In genomic region chr7:18845700-18846099, GRCh38 we compare ENCODE assay signal across 26 cellular contexts.
DNase-seq lines count a peak whose midpoint lies in the region; ATAC-seq, FAIRE-seq and TF ChIP-seq lines count a peak whose summit lies in the region.
"Had no signal": no experiment of that assay in that cellular context is flagged by ENCODE, and none has a peak within 500 bp of the region (broad histone marks: within the 10 kb centered on the region; RNA-seq: fewer than 3 reads in every experiment).

No MANE protein-coding gene starts in this region.

- no peak overlapping the region for H3K4me2 ChIP-seq in IMR-90 (ENCODE audit: low read depth, low read length)
- H3K4me2 ChIP-seq: A549, GM23338 had no signal

- no peaks in the 10 kb centered on the region for H3K9me3 ChIP-seq in IMR-90 (ENCODE audit: control insufficient read depth, insufficient read depth, low read length)
- no peaks in the 10 kb centered on the region for H3K9me3 ChIP-seq in upper lobe of right lung
- H3K9me3 ChIP-seq: A549, Caco-2 had no signal

- peak overlapping the region; percentile 32 for H3K27ac Mint-ChIP-seq in nephron progenitor cell
- H3K27ac Mint-ChIP-seq: CD8-positive, alpha-beta T cell; GM23338; H9 had no signal

- H2BK20ac ChIP-seq in IMR-90 (ENCODE audit: low read depth, low read length) = no peak overlapping the region

- H3K14ac ChIP-seq in IMR-90 (replicated peaks; ENCODE audit: low read depth, low read length) = no peak overlapping the region

- H3K27me3 ChIP-seq in IMR-90 (ENCODE audit: control insufficient read depth, insufficient read depth, low read length) (no peaks in the 10 kb centered on the region), bronchial epithelial cell (ENCODE audit: control insufficient read depth, insufficient read depth, low read length) (no peaks in the 10 kb centered on the region), upper lobe of right lung (no peaks in the 10 kb centered on the region)

- no peaks in the 10 kb centered on the region for H3K9me1 ChIP-seq in IMR-90 (ENCODE audit: insufficient read depth, low read length)

- no peaks in the 10 kb centered on the region for H3K36me3 Mint-ChIP-seq in nephron progenitor cell (ENCODE audit: low read depth)
- H3K36me3 Mint-ChIP-seq: CD8-positive, alpha-beta T cell had no signal

- H3K4me3 ChIP-seq in IMR-90 (ENCODE audit: insufficient read depth, low read depth, low read length) = no peak overlapping the region
- H3K4me3 ChIP-seq in bronchial epithelial cell (ENCODE audit: low read depth, low read length) = no peak overlapping the region
- H3K4me3 ChIP-seq in upper lobe of right lung = no peak overlapping the region
- H3K4me3 ChIP-seq: A549, GM12878, GM23338 had no signal

- H2AK9ac ChIP-seq in IMR-90 (replicated peaks; ENCODE audit: low read depth, low read length, poor library complexity) = no peak overlapping the region

- no peak for TF ChIP-seq RAD21 in IMR-90 (IDR thresholded peaks at IDR 0.05; ENCODE audit: low read length)

- peak overlapping the region; percentile 8 for H2AFZ ChIP-seq in IMR-90 (replicated peaks; ENCODE audit: low read length, poor library complexity)
- H2AFZ ChIP-seq: GM23338 had no signal

- H3K18ac ChIP-seq in IMR-90 (ENCODE audit: low read depth, low read length) = no peak overlapping the region

- DNase-seq in IMR-90 = no peak
- DNase-seq in bronchial epithelial cell (ENCODE audit: low read depth) = no peak
- DNase-seq in nephron progenitor cell = no peak
- DNase-seq in upper lobe of right lung = no peak
- no peak for DNase-seq in HT-29 (ENCODE audit: low spot score)
- DNase-seq in SIG-M5 (lab: John Stamatoyannopoulos, UW) = no peak
- DNase-seq: Caco-2; CD8-positive, alpha-beta T cell; DMS79; EL; GDM1; H9; NCI-H1048; NCI-H1417; NCI-H1694; NCI-H2081; NCI-H2227 treated with DMSO at 0.1 percent for 48 hours; NCI-H526 treated with DMSO at 0.1 percent for 48 hours; SHP77 had no signal

- intact Hi-C loops in IMR-90 (cut with micrococcal nuclease) = no loop called here
- intact Hi-C loops in upper lobe of right lung (cut with DNase I) = no loop called here

- no peak overlapping the region for H3K23ac ChIP-seq in IMR-90 (ENCODE audit: low read depth, low read length)

- no CpG with 5 or more reads among the region's 6 CpGs for WGBS in IMR-90 (ENCODE audit: extremely low coverage in 2 of 2, insufficient read length in 1 of 2), 2 experiments

- CTCF ChIA-PET in IMR-90 (lab: Yijun Ruan, JAX) = interaction anchor here (1.2 kb wide), 1 partner anchor 60 kb away, joined by 3 read pairs; no protein-coding TSS in a partner anchor

- no peak for ATAC-seq in IMR-90 (ENCODE audit: low read depth)
- no peak for ATAC-seq in upper lobe of right lung
- ATAC-seq in HG02759 (IDR thresholded peaks at IDR 0.05; ENCODE audit: unreplicated experiment) = no peak
- ATAC-seq: A549; CD8-positive, alpha-beta T cell; GM12878; GM23338; Panc1 had no signal

- H3K9ac ChIP-seq in IMR-90 (ENCODE audit: low read depth, low read length) = no peak overlapping the region

- TF ChIP-seq CTCF in IMR-90 (conservative IDR thresholded peaks at IDR 0.05; ENCODE audit: low read depth, low read length) = no peak
- TF ChIP-seq CTCF in bronchial epithelial cell (IDR thresholded peaks at IDR 0.05; ENCODE audit: insufficient read depth, low read length, severe bottlenecking) = no peak
- TF ChIP-seq CTCF in nephron progenitor cell (IDR thresholded peaks at IDR 0.05) = no peak
- TF ChIP-seq CTCF in upper lobe of right lung (IDR thresholded peaks at IDR 0.05) = no peak

- no peak overlapping the region for H2BK120ac ChIP-seq in IMR-90 (ENCODE audit: low read depth, low read length)

- H3K27me3 Mint-ChIP-seq in nephron progenitor cell (ENCODE audit: low read depth, poor library complexity) = no peaks in the 10 kb centered on the region

- H3K79me1 ChIP-seq in IMR-90 (ENCODE audit: low read depth in 1 of 2, low read length in 2 of 2) = no peaks in the 10 kb centered on the region

- no TSS peak for BruUV-seq in IMR-90 (replicated peaks; lab: Mats Ljungman, UMichigan)

- H3K4me1 ChIP-seq in IMR-90 (ENCODE audit: control insufficient read depth, insufficient read depth, low read length) (no peaks in the 10 kb centered on the region), upper lobe of right lung (no peaks in the 10 kb centered on the region)
- H3K4me1 ChIP-seq: A549, Caco-2 had no signal

- H3K36me3 ChIP-seq in IMR-90 (ENCODE audit: control insufficient read depth, insufficient read depth, low read length) (no peaks in the 10 kb centered on the region), bronchial epithelial cell (ENCODE audit: control insufficient read depth, insufficient read depth, low read length) (no peaks in the 10 kb centered on the region), upper lobe of right lung (no peaks in the 10 kb centered on the region)

- H2BK15ac ChIP-seq in IMR-90 (ENCODE audit: low read depth, low read length) = no peak overlapping the region

- FAIRE-seq in bronchial epithelial cell (lab: Jason Lieb, UNC) = peak; percentile 13
- FAIRE-seq: A549, GM12878 had no signal

- no peak overlapping the region for H3K56ac ChIP-seq in IMR-90 (ENCODE audit: extremely low read depth, insufficient read depth, low read length)

- no peak overlapping the region for H3K4me3 Mint-ChIP-seq in nephron progenitor cell
- H3K4me3 Mint-ChIP-seq: CD8-positive, alpha-beta T cell; GM23338; H9 had no signal

- no peak overlapping the region for H4K5ac ChIP-seq in IMR-90 (ENCODE audit: low read depth, low read length)

- dilution Hi-C loops in IMR-90 (cut with HindIII; ENCODE audit: low sequenced_read_pairs, unreplicated experiment) = no loop called here

- no peak overlapping the region for H3K27ac ChIP-seq in IMR-90 (ENCODE audit: insufficient read depth, low read length)
- no peak overlapping the region for H3K27ac ChIP-seq in upper lobe of right lung
- H3K27ac ChIP-seq: A549, C4-2B, RWPE1 had no signal

- no peaks in the 10 kb centered on the region for H4K20me1 ChIP-seq in IMR-90 (ENCODE audit: insufficient read depth, low read length)

- H4K91ac ChIP-seq in IMR-90 (ENCODE audit: insufficient read depth, low read depth, low read length) = no peak overlapping the region

- POLR2A ChIA-PET in IMR-90 (lab: Charles Lee; ENCODE audit: unreplicated experiment) = no interaction called here

- peaks cover 32% of the 10 kb centered on the region for H3K4me1 Mint-ChIP-seq in nephron progenitor cell

- H3K4ac ChIP-seq in IMR-90 (ENCODE audit: low read depth, low read length) = no peak overlapping the region

- no peak for TF ChIP-seq POLR2A in IMR-90 (IDR thresholded peaks at IDR 0.05; ENCODE audit: low read depth, low read length)

- in situ Hi-C loops in IMR-90 (cut with MboI; ENCODE audit: low sequenced_read_pairs) = no loop called here

- no peak overlapping the region for H2AK5ac ChIP-seq in IMR-90 (ENCODE audit: low read depth, low read length)

- no peak overlapping the region for H4K8ac ChIP-seq in IMR-90 (ENCODE audit: low read depth in 2 of 2, low read length in 2 of 2)

- peaks cover 7% of the 10 kb centered on the region for H3K9me3 Mint-ChIP-seq in nephron progenitor cell
- H3K9me3 Mint-ChIP-seq: CD8-positive, alpha-beta T cell; GM23338; H9 had no signal

- no peak overlapping the region for H2BK5ac ChIP-seq in IMR-90 (ENCODE audit: low read depth, low read length, poor library complexity, severe bottlenecking)

TF ChIP-seq in IMR-90, 13 proteins besides CTCF, POLR2A, EP300 and RAD21:
- TF ChIP-seq MAFK (IDR thresholded peaks at IDR 0.05; ENCODE audit: low read depth, low read length) (no peak), ELK1 (IDR thresholded peaks at IDR 0.05; ENCODE audit: borderline replicate concordance, low read depth, low read length) (no peak), MAZ (IDR thresholded peaks at IDR 0.05; ENCODE audit: borderline replicate concordance, low read depth, low read length) (no peak), RFX5 (IDR thresholded peaks at IDR 0.05; ENCODE audit: low read depth, low read length) (no peak), BHLHE40 (IDR thresholded peaks at IDR 0.05; ENCODE audit: low read depth, low read length) (no peak), MXI1 (IDR thresholded peaks at IDR 0.05; ENCODE audit: borderline replicate concordance, low read depth, low read length) (no peak), CEBPB (IDR thresholded peaks at IDR 0.05; ENCODE audit: low read depth, low read length) (no peak), CHD1 (IDR thresholded peaks at IDR 0.05; ENCODE audit: low read depth, low read length) (no peak), USF2 (IDR thresholded peaks at IDR 0.05; ENCODE audit: low read depth, low read length) (no peak)
